Comparison of ENCODE assay signal across 8 cellular contexts in genomic region chr2:111071480-111072143, GRCh38. TPM values are rescaled to one million over a fixed set of nuclear protein-coding genes. Genes with fewer than 3 reads are reported as not detected.
DNase-seq lines count a peak whose midpoint lies in the region; ATAC-seq and TF ChIP-seq lines count a peak whose summit lies in the region.

No MANE protein-coding gene starts in this region.

- no peak overlapping the region for H3K27ac Mint-ChIP-seq in activated CD4-positive, alpha-beta T cell treated with anti-CD3 and anti-CD28 coated beads, Interleukin-2, amount 10 ng/mL, durations not matched to agents 24 days and 14 days
- H3K27ac Mint-ChIP-seq in activated B cell treated with CpG ODN at 0.5 μM for 24 hours: peak overlapping the region; percentile 63

- peak; percentile 7 for DNase-seq in activated CD4-positive, alpha-beta T cell treated with anti-CD3 and anti-CD28 coated beads, Interleukin-2, amount 10 ng/mL, durations not matched to agents 24 days and 14 days
- no peak for DNase-seq in activated CD4-positive, alpha-beta T cell treated with anti-CD3 and anti-CD28 coated beads for 48 hours
- no peak for DNase-seq in activated B cell treated with CpG ODN at 0.5 μM for 24 hours
- peak; percentile 68 for DNase-seq in hepatic stellate cell (ENCODE audit: low spot score)
- DNase-seq in ecto neural progenitor cell (ENCODE audit: low spot score): no peak
- DNase-seq in NCI-H1436 (lab: John Stamatoyannopoulos, UW): no peak
- DNase-seq in anterior cingulate cortex (lab: John Stamatoyannopoulos, UW): no peak

- H3K4me1 Mint-ChIP-seq in activated CD4-positive, alpha-beta T cell treated with anti-CD3 and anti-CD28 coated beads, Interleukin-2, amount 10 ng/mL, durations not matched to agents 24 days and 14 days: no peaks in the 10 kb centered on the region
- H3K4me1 Mint-ChIP-seq in activated B cell treated with CpG ODN at 0.5 μM for 24 hours: peaks cover 16% of the 10 kb centered on the region

- H3K4me3 Mint-ChIP-seq in activated CD4-positive, alpha-beta T cell treated with anti-CD3 and anti-CD28 coated beads, Interleukin-2, amount 10 ng/mL, durations not matched to agents 24 days and 14 days: no peak overlapping the region
- peak overlapping the region; percentile 7 for H3K4me3 Mint-ChIP-seq in activated B cell treated with CpG ODN at 0.5 μM for 24 hours

- POLR2A ChIA-PET in activated B cell treated with CpG ODN at 0.5 μM for 24 hours (lab: Charles Lee): interaction anchor here (0.8 to 1.8 kb wide), 2 partner anchors 14 to 49 kb away, joined by 7 to 9 read pairs; partner anchors contain the start of gene BCL2L11

- intact Hi-C loops in activated CD4-positive, alpha-beta T cell treated with anti-CD3 and anti-CD28 coated beads, Interleukin-2, amount 10 ng/mL, durations not matched to agents 24 days and 14 days (cut with micrococcal nuclease): no loop called here
- intact Hi-C loops in activated B cell treated with CpG ODN at 0.5 μM for 24 hours (cut with micrococcal nuclease): loop anchor here (1.0 kb wide), 1 partner anchor 13 kb away; no protein-coding TSS in a partner anchor

- CTCF ChIA-PET in activated B cell treated with CpG ODN at 0.5 μM for 24 hours (lab: Charles Lee): no interaction called here

- H3K36me3 Mint-ChIP-seq in activated CD4-positive, alpha-beta T cell treated with anti-CD3 and anti-CD28 coated beads, Interleukin-2, amount 10 ng/mL, durations not matched to agents 24 days and 14 days (ENCODE audit: low read depth): no peaks in the 10 kb centered on the region
- no peaks in the 10 kb centered on the region for H3K36me3 Mint-ChIP-seq in activated B cell treated with CpG ODN at 0.5 μM for 24 hours (ENCODE audit: low read depth)

- peaks cover 50% of the 10 kb centered on the region for H3K27me3 Mint-ChIP-seq in activated CD4-positive, alpha-beta T cell treated with anti-CD3 and anti-CD28 coated beads, Interleukin-2, amount 10 ng/mL, durations not matched to agents 24 days and 14 days
- H3K27me3 Mint-ChIP-seq in activated B cell treated with CpG ODN at 0.5 μM for 24 hours: no peaks in the 10 kb centered on the region

- no peak for TF ChIP-seq CTCF in activated B cell treated with CpG ODN at 0.5 μM for 24 hours (IDR thresholded peaks at IDR 0.05)

- H3K9me3 Mint-ChIP-seq in activated CD4-positive, alpha-beta T cell treated with anti-CD3 and anti-CD28 coated beads, Interleukin-2, amount 10 ng/mL, durations not matched to agents 24 days and 14 days: peaks cover 8% of the 10 kb centered on the region
- peaks cover 15% of the 10 kb centered on the region for H3K9me3 Mint-ChIP-seq in activated B cell treated with CpG ODN at 0.5 μM for 24 hours

- ATAC-seq in activated B cell treated with CpG ODN at 0.5 μM for 24 hours (ENCODE audit: low read depth) (peak; percentile 85), GM18511 (IDR thresholded peaks at IDR 0.05; ENCODE audit: unreplicated experiment) (no peak)

RNA-seq across cellular contexts. Expression of gene BCL2L11, which starts 49.1 kb away (rescaled TPM):
- total RNA-seq in activated CD4-positive, alpha-beta T cell treated with anti-CD3 and anti-CD28 coated beads, Interleukin-2, amount 10 ng/mL, durations not matched to agents 24 days and 14 days: 193 and 219 TPM in 2 replicates
- 205 and 221 TPM in 2 replicates for total RNA-seq in activated B cell treated with CpG ODN at 0.5 μM for 24 hours

Comparison
In these comparisons a context has a peak if more than half of its experiments do, and no peak if none do; other contexts are left out.
1. DNase-seq: peak in activated CD4-positive, alpha-beta T cell treated with anti-CD3 and anti-CD28 coated beads, Interleukin-2, amount 10 ng/mL, durations not matched to agents 24 days and 14 days (single experiment) and hepatic stellate cell (single experiment); none in activated CD4-positive, alpha-beta T cell treated with anti-CD3 and anti-CD28 coated beads for 48 hours (single experiment), activated B cell treated with CpG ODN at 0.5 μM for 24 hours (single experiment), ecto neural progenitor cell (single experiment), NCI-H1436 (single experiment) and anterior cingulate cortex (0 of 58).